Comparison of ENCODE assay signal across 2 cellular contexts in the genomic region with DNA sequence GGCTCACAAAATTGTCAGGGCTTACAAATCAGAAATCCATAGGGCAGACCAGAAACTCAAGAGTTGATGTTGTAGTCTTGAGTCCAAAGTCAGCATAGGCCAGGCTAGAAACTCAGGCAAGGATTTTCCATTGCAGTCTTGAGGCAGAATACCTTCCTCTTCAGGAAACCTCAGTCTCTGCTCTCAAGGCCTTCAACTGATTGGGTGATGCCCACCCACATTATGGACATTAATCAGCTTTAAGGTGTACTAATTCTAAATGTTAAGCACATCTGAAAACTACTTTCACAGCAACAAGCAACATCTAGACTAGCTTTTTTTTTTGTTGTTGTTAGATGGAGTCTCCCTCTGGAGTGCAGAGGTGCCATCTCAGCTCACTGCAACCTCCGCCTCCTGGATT.
TF ChIP-seq lines count a peak whose summit lies in the region.

No MANE protein-coding gene starts in this region.

TF ChIP-seq in HEK293, 187 proteins besides CTCF, POLR2A, EP300 and RAD21:
- TF ChIP-seq ZBTB7A (tag by site-specific recombination; IDR thresholded peaks at IDR 0.05; ENCODE audit: low read depth) (no peak), ZNF10 (tag by site-specific recombination; IDR thresholded peaks at IDR 0.05) (peak; percentile 92)

TF ChIP-seq in K562, 482 proteins besides CTCF, POLR2A, EP300 and RAD21:
- TF ChIP-seq SMARCE1 (IDR thresholded peaks at IDR 0.05) (no peak), ZNF134 (CRISPR knock-in tag; conservative IDR thresholded peaks at IDR 0.05) (peak; percentile 95), ZNF444 (CRISPR knock-in tag; IDR thresholded peaks at IDR 0.05) (no peak), RBM22 (IDR thresholded peaks at IDR 0.05; ENCODE audit: low read depth, low read length, poor library complexity, severe bottlenecking) (no peak)
